ENCODE assay signal across 8 cellular contexts in the genomic region with DNA sequence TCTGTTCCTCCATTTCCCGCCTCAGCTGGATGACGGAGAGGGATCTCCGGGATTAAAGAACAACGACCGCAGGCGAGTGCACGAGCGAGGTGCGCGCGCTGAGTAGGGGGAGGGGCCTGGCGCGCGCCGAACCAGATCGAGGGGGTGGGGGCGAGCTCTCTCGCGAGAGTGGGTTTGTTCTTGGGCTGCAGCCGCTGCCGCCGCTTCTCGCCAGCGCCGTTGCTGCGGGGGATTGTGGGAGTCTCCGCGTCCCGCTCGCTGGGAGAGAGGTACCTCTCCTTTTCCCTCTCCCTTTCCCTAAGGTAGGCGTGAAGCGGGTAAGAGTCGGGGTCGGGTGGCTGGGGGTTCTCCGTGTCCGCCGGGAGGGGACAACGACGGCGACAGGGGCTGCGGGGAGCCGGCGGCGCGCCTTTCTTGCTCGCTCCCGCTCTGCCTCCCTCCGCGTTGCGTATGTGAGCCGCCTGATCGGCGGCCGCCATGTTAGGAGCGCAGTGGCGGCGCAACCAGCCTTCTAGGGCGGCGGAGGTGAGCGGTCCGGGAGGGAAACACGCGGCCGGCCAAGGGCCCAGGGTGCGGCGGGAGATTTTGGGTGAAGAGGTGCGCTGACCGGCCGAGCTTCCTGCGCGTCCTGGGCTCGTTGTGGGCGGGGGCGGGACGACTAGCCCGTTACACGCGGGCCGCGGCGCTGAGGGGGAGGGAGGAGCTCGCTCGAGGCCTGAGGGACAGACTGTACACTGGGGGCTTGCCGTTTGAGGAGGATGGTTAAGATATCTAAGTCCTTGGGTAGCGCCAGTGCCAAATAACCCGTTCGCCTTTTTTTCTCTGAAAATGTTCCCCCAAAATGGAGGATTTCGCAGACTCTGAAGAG. TPM values are rescaled to one million over a fixed set of nuclear protein-coding genes. Genes with fewer than 3 reads are reported as not detected.
DNase-seq lines count a peak whose midpoint lies in the region; ATAC-seq, FAIRE-seq and TF ChIP-seq lines count a peak whose summit lies in the region.

TSS of gene MATR3 (plus strand) at position 237 of the 868 bp plus-strand sequence. CDS start 13,676 bp downstream, outside the sequence.

- H3K27me3 ChIP-seq in ACC112 (ENCODE audit: insufficient read depth, low read length) (no peaks in the 10 kb centered on the region), bronchial epithelial cell (ENCODE audit: control insufficient read depth, insufficient read depth, low read length) (no peaks in the 10 kb centered on the region), smooth muscle cell (ENCODE audit: low read depth) (no peaks in the 10 kb centered on the region)

- H3K36me3 ChIP-seq in ACC112 (ENCODE audit: insufficient read depth, low read length) (peaks cover 5% of the 10 kb centered on the region; the same call in 1 of the 2 replicates), bronchial epithelial cell (ENCODE audit: control insufficient read depth, insufficient read depth, low read length) (no peaks in the 10 kb centered on the region), smooth muscle cell (ENCODE audit: low read depth) (no peaks in the 10 kb centered on the region)

- TF ChIP-seq CTCF in WI38 (IDR thresholded peaks at IDR 0.05; ENCODE audit: low read depth, low read length) (no peak), bronchial epithelial cell (IDR thresholded peaks at IDR 0.05; ENCODE audit: insufficient read depth, low read length, severe bottlenecking) (no peak), smooth muscle cell (IDR thresholded peaks at IDR 0.05; ENCODE audit: borderline replicate concordance, insufficient read depth, poor library complexity, severe bottlenecking) (no peak)

- H3K27ac ChIP-seq in ACC112 (ENCODE audit: low read depth, low read length) (peak within 1 kb of the TSS; percentile 93), smooth muscle cell (ENCODE audit: low read depth) (peak within 1 kb of the TSS; percentile 99)

- no peaks in the 10 kb centered on the region for H3K9me3 ChIP-seq in smooth muscle cell (replicated peaks; ENCODE audit: low read depth)

- H4K20me1 ChIP-seq in smooth muscle cell (ENCODE audit: low read depth) = peaks cover 44% of the 10 kb centered on the region

- peak within 1 kb of the TSS; percentile 96 for H3K4me2 ChIP-seq in smooth muscle cell

- H2AFZ ChIP-seq in ACC112 (ENCODE audit: low read length, unreplicated experiment) (peak within 1 kb of the TSS; percentile 79), smooth muscle cell (ENCODE audit: low read depth) (peak within 1 kb of the TSS; percentile 85)

- peak; percentile 95 for DNase-seq in NCI-H2227 treated with DMSO at 0.1 percent for 48 hours (lab: John Stamatoyannopoulos, UW)
- DNase-seq in bronchial epithelial cell (ENCODE audit: low read depth) = peak; percentile 83
- DNase-seq in iPS-NIHi11 (ENCODE audit: low spot score) = peak; percentile 97
- DNase-seq in smooth muscle cell (lab: John Stamatoyannopoulos, UW; ENCODE audit: unreplicated experiment) = peak; percentile 89

- under 1% methylated on average over 60 of the region's 88 CpGs for WGBS in smooth muscle cell (ENCODE audit: low lambda C conversion rate)

- peak; percentile 50 for ATAC-seq in GM18870 (IDR thresholded peaks at IDR 0.05; ENCODE audit: unreplicated experiment)
- ATAC-seq in HG03139 (IDR thresholded peaks at IDR 0.05; ENCODE audit: unreplicated experiment) = peak; percentile 70

- FAIRE-seq in bronchial epithelial cell (lab: Jason Lieb, UNC) = no peak

- peaks cover 13% of the 10 kb centered on the region for H3F3A ChIP-seq in smooth muscle cell (ENCODE audit: low read depth)

- peak within 1 kb of the TSS; percentile 98 for H3K9ac ChIP-seq in smooth muscle cell (ENCODE audit: low read depth)

- peaks cover 18% of the 10 kb centered on the region for H3K4me1 ChIP-seq in ACC112 (ENCODE audit: control insufficient read depth, insufficient read depth, low read length, unreplicated experiment)
- H3K4me1 ChIP-seq in smooth muscle cell (ENCODE audit: low read depth) = peaks cover 25% of the 10 kb centered on the region

- H3K4me3 ChIP-seq in ACC112 (ENCODE audit: low read depth, low read length) (peak within 1 kb of the TSS; percentile 99), WI38 (ENCODE audit: low read depth, low read length) (peak within 1 kb of the TSS; percentile 77), bronchial epithelial cell (ENCODE audit: low read depth, low read length) (peak within 1 kb of the TSS; percentile 78), smooth muscle cell (peak within 1 kb of the TSS; percentile 86)

- H3K79me2 ChIP-seq in ACC112 (ENCODE audit: control insufficient read depth, insufficient read depth, low read length, unreplicated experiment) (peaks cover 50% of the 10 kb centered on the region), smooth muscle cell (ENCODE audit: low read depth) (peaks cover 48% of the 10 kb centered on the region)

RNA-seq across cellular contexts. Expression of gene MATR3, which starts in this region (rescaled TPM):
- total RNA-seq in bronchial epithelial cell = 171 and 173 TPM in 2 replicates
- total RNA-seq in smooth muscle cell = 267 and 353 TPM in 2 replicates
- polyA plus RNA-seq in smooth muscle cell = 151 and 169 TPM in 2 replicates

Comparison
In these comparisons a context has a peak if more than half of its experiments do, and no peak if none do; other contexts are left out.
1. Peak in every context shown above with its lines: DNase-seq, ATAC-seq, H3K4me3 ChIP-seq and H3K27ac ChIP-seq.